Comparison of ENCODE assay signal across 8 cellular contexts in genomic region chr2:106057206-106057605, GRCh38.
DNase-seq lines count a peak whose midpoint lies in the region; ATAC-seq and TF ChIP-seq lines count a peak whose summit lies in the region.
"Had no signal": no experiment of that assay in that cellular context is flagged by ENCODE, and none has a peak within 500 bp of the region (broad histone marks: within the 10 kb centered on the region; RNA-seq: fewer than 3 reads in every experiment).

No MANE protein-coding gene starts in this region.

- no peaks in the 10 kb centered on the region for H3K36me3 ChIP-seq in GM23338 (ENCODE audit: insufficient read depth)

- H2AFZ ChIP-seq in GM23338: no peak overlapping the region

- no peaks in the 10 kb centered on the region for H3K79me2 ChIP-seq in GM23338 (replicated peaks; ENCODE audit: insufficient read depth)

- peak; percentile 48 for DNase-seq in HT1080 (ENCODE audit: low read depth)
- DNase-seq in activated CD4-positive, alpha-beta T cell treated with anti-CD3 and anti-CD28 coated beads, Interleukin-2, amount 10 ng/mL, durations not matched to agents 24 days and 14 days: peak; percentile 83
- DNase-seq in activated naive CD8-positive, alpha-beta T cell treated with anti-CD3 and anti-CD28 coated beads, Interleukin-2, amount 50 U/mL, for 24 hours: peak; percentile 27
- peak; percentile 21 to 32 for DNase-seq in stimulated activated CD8-positive, alpha-beta memory T cell treated with anti-CD3 and anti-CD28 coated beads, Interleukin-15, amount 100 ng/mL, for 48 hours (ENCODE audit: low read depth in 2 of 2)
- DNase-seq in NCI-H524 treated with DMSO at 0.1 percent for 48 hours (lab: John Stamatoyannopoulos, UW): no peak
- DNase-seq in GM23338 (ENCODE audit: low spot score): no peak
- no peak for DNase-seq in HuH-7.5 (ENCODE audit: low spot score)
- DNase-seq: NCI-H1930 had no signal

- H3F3A ChIP-seq in GM23338 (replicated peaks; ENCODE audit: low read depth): no peaks in the 10 kb centered on the region

- no peaks in the 10 kb centered on the region; the same call in 1 of the 2 replicates for H3K9me2 ChIP-seq in GM23338 (ENCODE audit: insufficient read depth)

- TF ChIP-seq CTCF in GM23338 (conservative IDR thresholded peaks at IDR 0.05; ENCODE audit: low read depth in 2 of 2): no peak

- no peak overlapping the region for H3K4me3 ChIP-seq in GM23338

- H3K4me1 ChIP-seq in GM23338 (ENCODE audit: insufficient read depth): no peaks in the 10 kb centered on the region

- no peaks in the 10 kb centered on the region for H4K20me1 ChIP-seq in GM23338 (replicated peaks; ENCODE audit: insufficient read depth)

- peaks cover 6% of the 10 kb centered on the region for H3K9me3 Mint-ChIP-seq in activated CD4-positive, alpha-beta T cell treated with anti-CD3 and anti-CD28 coated beads, Interleukin-2, amount 10 ng/mL, durations not matched to agents 24 days and 14 days
- peaks cover 4% of the 10 kb centered on the region for H3K9me3 Mint-ChIP-seq in activated naive CD8-positive, alpha-beta T cell treated with anti-CD3 and anti-CD28 coated beads, Interleukin-2, amount 50 U/mL, for 24 hours
- H3K9me3 Mint-ChIP-seq in GM23338: no peaks in the 10 kb centered on the region

- no peak overlapping the region for H3K4me2 ChIP-seq in GM23338

- H3K4me3 Mint-ChIP-seq in activated CD4-positive, alpha-beta T cell treated with anti-CD3 and anti-CD28 coated beads, Interleukin-2, amount 10 ng/mL, durations not matched to agents 24 days and 14 days: peak overlapping the region; percentile 28
- H3K4me3 Mint-ChIP-seq in activated naive CD8-positive, alpha-beta T cell treated with anti-CD3 and anti-CD28 coated beads, Interleukin-2, amount 50 U/mL, for 24 hours: no peak overlapping the region
- H3K4me3 Mint-ChIP-seq in GM23338: no peak overlapping the region

- peak overlapping the region; percentile 21 for H3K27ac Mint-ChIP-seq in activated CD4-positive, alpha-beta T cell treated with anti-CD3 and anti-CD28 coated beads, Interleukin-2, amount 10 ng/mL, durations not matched to agents 24 days and 14 days
- no peak overlapping the region for H3K27ac Mint-ChIP-seq in activated naive CD8-positive, alpha-beta T cell treated with anti-CD3 and anti-CD28 coated beads, Interleukin-2, amount 50 U/mL, for 24 hours
- H3K27ac Mint-ChIP-seq in GM23338: no peak overlapping the region

- peaks cover 47% of the 10 kb centered on the region for H3K4me1 Mint-ChIP-seq in activated CD4-positive, alpha-beta T cell treated with anti-CD3 and anti-CD28 coated beads, Interleukin-2, amount 10 ng/mL, durations not matched to agents 24 days and 14 days
- peaks cover 80% of the 10 kb centered on the region for H3K4me1 Mint-ChIP-seq in activated naive CD8-positive, alpha-beta T cell treated with anti-CD3 and anti-CD28 coated beads, Interleukin-2, amount 50 U/mL, for 24 hours
- no peaks in the 10 kb centered on the region; the same call in 2 of the 3 replicates for H3K4me1 Mint-ChIP-seq in GM23338

- H3K27ac ChIP-seq in GM23338 (ENCODE audit: low read depth): no peak overlapping the region

- intact Hi-C loops in activated CD4-positive, alpha-beta T cell treated with anti-CD3 and anti-CD28 coated beads, Interleukin-2, amount 10 ng/mL, durations not matched to agents 24 days and 14 days (cut with micrococcal nuclease): no loop called here

- no peaks in the 10 kb centered on the region for H3K27me3 Mint-ChIP-seq in activated CD4-positive, alpha-beta T cell treated with anti-CD3 and anti-CD28 coated beads, Interleukin-2, amount 10 ng/mL, durations not matched to agents 24 days and 14 days
- H3K27me3 Mint-ChIP-seq in activated naive CD8-positive, alpha-beta T cell treated with anti-CD3 and anti-CD28 coated beads, Interleukin-2, amount 50 U/mL, for 24 hours: peaks cover 2% of the 10 kb centered on the region
- H3K27me3 Mint-ChIP-seq in GM23338 (ENCODE audit: insufficient read depth, low read depth, poor library complexity): peaks cover 2% of the 10 kb centered on the region

- peak; percentile 64 for ATAC-seq in activated naive CD8-positive, alpha-beta T cell treated with anti-CD3 and anti-CD28 coated beads, Interleukin-2, amount 50 U/mL, for 24 hours
- ATAC-seq in GM23338: no peak

- H3K36me3 Mint-ChIP-seq in activated CD4-positive, alpha-beta T cell treated with anti-CD3 and anti-CD28 coated beads, Interleukin-2, amount 10 ng/mL, durations not matched to agents 24 days and 14 days (ENCODE audit: low read depth): no peaks in the 10 kb centered on the region
- H3K36me3 Mint-ChIP-seq in activated naive CD8-positive, alpha-beta T cell treated with anti-CD3 and anti-CD28 coated beads, Interleukin-2, amount 50 U/mL, for 24 hours (ENCODE audit: low read depth): peaks cover 4% of the 10 kb centered on the region
- H3K36me3 Mint-ChIP-seq in GM23338 (ENCODE audit: low read depth): no peaks in the 10 kb centered on the region; the same call in 2 of the 3 replicates

- H3K27me3 ChIP-seq in GM23338 (ENCODE audit: insufficient read depth): no peaks in the 10 kb centered on the region

TF ChIP-seq in GM23338, 12 proteins besides CTCF, POLR2A, EP300 and RAD21:
- TF ChIP-seq ZNF331 (CRISPR knock-in tag; IDR thresholded peaks at IDR 0.05; ENCODE audit: low read depth) (no peak), CREB1 (CRISPR knock-in tag; IDR thresholded peaks at IDR 0.05; ENCODE audit: low read depth) (no peak), ZNF462 (CRISPR knock-in tag; IDR thresholded peaks at IDR 0.05) (no peak), POLR2AphosphoS5 (IDR thresholded peaks at IDR 0.05; ENCODE audit: low read depth) (no peak)
TF ChIP-seq in GM23338: peak in this region for 0.

Comparison
In these comparisons a context has a peak if more than half of its experiments do, and no peak if none do; other contexts are left out.
1. DNase-seq: peak in HT1080 (single experiment), activated CD4-positive, alpha-beta T cell treated with anti-CD3 and anti-CD28 coated beads, Interleukin-2, amount 10 ng/mL, durations not matched to agents 24 days and 14 days (single experiment), activated naive CD8-positive, alpha-beta T cell treated with anti-CD3 and anti-CD28 coated beads, Interleukin-2, amount 50 U/mL, for 24 hours (single experiment) and stimulated activated CD8-positive, alpha-beta memory T cell treated with anti-CD3 and anti-CD28 coated beads, Interleukin-15, amount 100 ng/mL, for 48 hours (2 of 2); none in NCI-H524 treated with DMSO at 0.1 percent for 48 hours (single experiment), GM23338 (single experiment) and HuH-7.5 (single experiment).